ENCODE assay signal across 7 cellular contexts in genomic region chr2:119290859-119291587, GRCh38.
A peak's percentile ranks its signal among the peaks of the same experiment; 100 is the strongest.
DNase-seq lines count a peak whose midpoint lies in the region; ATAC-seq, FAIRE-seq and TF ChIP-seq lines count a peak whose summit lies in the region.

No MANE protein-coding gene starts in this region.

- peaks cover 17% of the 10 kb centered on the region for H3K4me1 ChIP-seq in OCI-LY3 (ENCODE audit: low read length)

- no peaks in the 10 kb centered on the region for H4K20me1 ChIP-seq in OCI-LY3 (ENCODE audit: insufficient read depth, low read length)

- TF ChIP-seq CTCF in HL-60 (IDR thresholded peaks at IDR 0.05; ENCODE audit: insufficient read depth, low read length), result peak; percentile 69
- peak; percentile 81 for TF ChIP-seq CTCF in OCI-LY3 (IDR thresholded peaks at IDR 0.05; ENCODE audit: low read depth, low read length)

- no peak overlapping the region for H2AFZ ChIP-seq in OCI-LY3 (ENCODE audit: low read depth, low read length)

- DNase-seq in GM12891 (ENCODE audit: insufficient read length, low spot score) (no peak), HL-60 (ENCODE audit: low read depth in 1 of 2, low spot score in 1 of 2) (peak in 1 of 2 experiments; percentile 77), head of caudate nucleus (peak in 39 of 42 donors; percentile 32 to 95 (median 83)), putamen (ENCODE audit: low spot score) (peak; percentile 38)
- peak; percentile 35 for DNase-seq in activated T-helper 9 cell treated with anti-CD3 and anti-CD28 coated beads, Interleukin-2, amount 50 U/mL, for 16 hours (ENCODE audit: low read depth)

- H3K27me3 ChIP-seq in HL-60 (ENCODE audit: insufficient read depth, poor library complexity, severe bottlenecking) (no peaks in the 10 kb centered on the region), OCI-LY3 (ENCODE audit: low read depth, low read length) (peaks cover 11% of the 10 kb centered on the region)

- no peaks in the 10 kb centered on the region for H3K9me3 ChIP-seq in OCI-LY3 (ENCODE audit: insufficient read depth, low read length)

- FAIRE-seq in GM12891 (lab: Jason Lieb, UNC), result peak; percentile 55

- H3K4me3 ChIP-seq in HL-60 (replicated peaks; ENCODE audit: insufficient read depth, low read length) (no peak overlapping the region), OCI-LY3 (ENCODE audit: low read length) (no peak overlapping the region)

- peak overlapping the region; percentile 47 for H3K4me2 ChIP-seq in OCI-LY3 (ENCODE audit: low read length)

- intact Hi-C loops in head of caudate nucleus (cut with DNase I), result no loop called here

- no peak for TF ChIP-seq POLR2A in GM12891 (IDR thresholded peaks at IDR 0.05; ENCODE audit: low read depth, low read length)

- no peak for ATAC-seq in HG03095 (IDR thresholded peaks at IDR 0.05; ENCODE audit: unreplicated experiment)

- H3K79me2 ChIP-seq in OCI-LY3 (ENCODE audit: low read length), result no peaks in the 10 kb centered on the region

- no peak overlapping the region for H3K9ac ChIP-seq in OCI-LY3 (ENCODE audit: low read length)

- no peak overlapping the region for H3K27ac ChIP-seq in HL-60 (replicated peaks)
- no peak overlapping the region for H3K27ac ChIP-seq in OCI-LY3 (ENCODE audit: low read length)

- H3K36me3 ChIP-seq in OCI-LY3 (replicated peaks; ENCODE audit: low read depth, low read length), result no peaks in the 10 kb centered on the region

TF ChIP-seq in GM12891, 5 proteins besides CTCF, POLR2A, EP300 and RAD21:
- TF ChIP-seq TAF1 (IDR thresholded peaks at IDR 0.05; ENCODE audit: low read depth, low read length) (no peak), PAX5 (IDR thresholded peaks at IDR 0.05; ENCODE audit: insufficient read depth, low read length, severe bottlenecking) (no peak), POLR2AphosphoS5 (IDR thresholded peaks at IDR 0.05; ENCODE audit: low read depth, low read length) (no peak), POU2F2 (IDR thresholded peaks at IDR 0.05; ENCODE audit: low read depth, low read length) (no peak), SPI1 (IDR thresholded peaks at IDR 0.05; ENCODE audit: low read depth, low read length) (no peak)
